31 cellular contexts compared by ENCODE assay signal in genomic region chr19:33547676-33548075, GRCh38.
"Had no signal": no experiment of that assay in that cellular context is flagged by ENCODE, and none has a peak within 500 bp of the region (broad histone marks: within the 10 kb centered on the region; RNA-seq: fewer than 3 reads in every experiment).

No MANE protein-coding gene starts in this region.

- ATAC-seq: activated CD4-positive, CD25-positive, alpha-beta regulatory T cell treated with anti-CD3 and anti-CD28 coated beads, Interleukin-2, amount 50 U/mL, for 24 hours; activated CD8-positive, alpha-beta T cell treated with anti-CD3 and anti-CD28 coated beads for 36 hours; activated T-cell treated with anti-CD3 and anti-CD28 coated beads, Interleukin-2, amount 50 U/mL, for 4 hours; activated T-helper 17 cell treated with anti-CD3 and anti-CD28 coated beads, Interleukin-2, amount 50 U/mL, for 72 hours; esophagus mucosa; T-cell had no signal

- H3K36me3 ChIP-seq: adrenal gland, ascending aorta, breast epithelium, cardiac muscle cell, WERI-Rb-1 had no signal

- H3K27ac ChIP-seq: adrenal gland, ascending aorta, breast epithelium, cardiac muscle cell, coronary artery, dorsolateral prefrontal cortex had no signal

- H3K4me1 ChIP-seq: adrenal gland, ascending aorta, breast epithelium had no signal

- H3K9me3 ChIP-seq: adrenal gland, ascending aorta, breast epithelium had no signal

- H3K27me3 ChIP-seq: ascending aorta had no signal

- DNase-seq: activated B cell treated with CpG ODN at 0.5 μM for 24 hours; activated CD4-positive, alpha-beta T cell treated with anti-CD3 and anti-CD28 coated beads for 48 hours; activated CD4-positive, alpha-beta T cell treated with anti-CD3 and anti-CD28 coated beads, Interleukin-2, amount 50 U/mL, for 1 hour; activated CD4-positive, alpha-beta T cell treated with anti-CD3 and anti-CD28 coated beads, Interleukin-2, amount 50 U/mL, for 48 hours; activated CD8-positive, alpha-beta memory T cell treated with anti-CD3 and anti-CD28 coated beads for 24 hours; activated CD8-positive, alpha-beta T cell treated with anti-CD3 and anti-CD28 coated beads for 36 hours; activated effector memory CD4-positive, alpha-beta T cell treated with Interleukin-2 at 50 U/mL for 16 hours; activated gamma-delta T cell treated with Interleukin-2 at 50 U/mL for 16 hours; activated naive CD4-positive, alpha-beta T cell treated with Interleukin-2 at 50 U/mL for 16 hours; activated naive CD8-positive, alpha-beta T cell treated with anti-CD3 and anti-CD28 coated beads for 36 hours; activated naive CD8-positive, alpha-beta T cell treated with anti-CD3 and anti-CD28 coated beads, Interleukin-2, amount 50 U/mL, for 24 hours; activated T-cell treated with anti-CD3 and anti-CD28 coated beads, Interleukin-2, amount 50 U/mL, for 4 hours; adrenal gland; amygdala; central memory CD4-positive, alpha-beta T cell; cerebellar nuclear complex; effector memory CD4-positive, alpha-beta T cell; endodermal cell; foreskin fibroblast; SW 1271; T-cell; T1000 had no signal

- H3K4me3 ChIP-seq: adrenal gland, ascending aorta, breast epithelium, cardiac muscle cell, coronary artery, dorsolateral prefrontal cortex had no signal
